ENCODE assay signal across 2 cellular contexts in the genomic region with DNA sequence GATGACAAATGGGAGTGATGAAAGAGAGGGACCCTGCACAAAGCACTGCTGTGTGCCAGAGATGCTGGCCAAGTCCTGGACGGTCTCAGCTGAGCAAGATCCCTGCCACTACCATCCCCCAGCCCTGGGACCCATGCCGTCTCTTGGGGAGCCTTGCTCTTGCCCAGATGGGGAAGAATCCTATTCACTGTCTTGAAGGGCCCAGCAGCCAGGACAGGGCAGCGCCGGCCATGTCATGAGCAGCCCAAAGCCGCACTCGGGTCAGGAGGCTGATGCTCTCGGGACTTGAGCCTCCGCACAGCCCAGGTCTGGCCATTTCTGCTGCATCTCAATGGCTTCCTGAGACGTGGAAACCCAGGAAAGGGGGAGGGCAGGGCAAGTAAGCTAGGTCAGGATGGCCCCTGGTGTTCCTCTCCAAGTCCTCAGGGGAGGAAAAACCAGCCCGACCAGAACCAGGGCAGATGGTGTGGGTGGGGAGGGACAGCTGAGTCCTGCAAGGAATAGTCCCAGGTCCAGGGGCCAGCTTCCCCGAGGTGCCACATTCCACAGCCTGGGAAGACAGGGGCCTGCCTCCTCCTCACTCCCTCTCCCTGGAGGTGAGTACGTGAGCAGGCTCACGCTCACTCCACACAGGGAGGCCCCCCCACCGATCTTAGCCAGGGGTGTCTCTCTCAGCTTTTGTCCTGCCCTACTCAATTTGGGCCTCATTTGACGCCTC.
TF ChIP-seq lines count a peak whose summit lies in the region.

No MANE protein-coding gene starts in this region.

TF ChIP-seq in K562, 482 proteins besides CTCF, POLR2A, EP300 and RAD21:
- TF ChIP-seq, protein P1, sequence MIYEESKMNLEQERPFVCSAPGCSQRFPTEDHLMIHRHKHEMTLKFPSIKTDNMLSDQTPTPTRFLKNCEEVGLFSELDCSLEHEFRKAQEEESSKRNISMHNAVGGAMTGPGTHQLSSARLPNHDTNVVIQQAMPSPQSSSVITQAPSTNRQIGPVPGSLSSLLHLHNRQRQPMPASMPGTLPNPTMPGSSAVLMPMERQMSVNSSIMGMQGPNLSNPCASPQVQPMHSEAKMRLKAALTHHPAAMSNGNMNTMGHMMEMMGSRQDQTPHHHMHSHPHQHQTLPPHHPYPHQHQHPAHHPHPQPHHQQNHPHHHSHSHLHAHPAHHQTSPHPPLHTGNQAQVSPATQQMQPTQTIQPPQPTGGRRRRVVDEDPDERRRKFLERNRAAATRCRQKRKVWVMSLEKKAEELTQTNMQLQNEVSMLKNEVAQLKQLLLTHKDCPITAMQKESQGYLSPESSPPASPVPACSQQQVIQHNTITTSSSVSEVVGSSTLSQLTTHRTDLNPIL (CRISPR knock-in tag; IDR thresholded peaks at IDR 0.05): no peak
- TF ChIP-seq GATA2 (CRISPR knock-in tag; IDR thresholded peaks at IDR 0.05) (no peak), POLR3A (IDR thresholded peaks at IDR 0.05; ENCODE audit: borderline replicate concordance, extremely low read depth, insufficient read depth, insufficient read length) (no peak), HDAC6 (IDR thresholded peaks at IDR 0.05; ENCODE audit: low read depth, low read length) (no peak), ETS2 (tag; IDR thresholded peaks at IDR 0.05; ENCODE audit: borderline replicate concordance, poor library complexity, severe bottlenecking) (no peak), ZNF232 (CRISPR knock-in tag; IDR thresholded peaks at IDR 0.05) (no peak), MTF1 (CRISPR knock-in tag; IDR thresholded peaks at IDR 0.05; ENCODE audit: borderline replicate concordance) (no peak)

TF ChIP-seq in SK-N-SH, 30 proteins besides CTCF, POLR2A, EP300 and RAD21:
- TF ChIP-seq, protein P2, sequence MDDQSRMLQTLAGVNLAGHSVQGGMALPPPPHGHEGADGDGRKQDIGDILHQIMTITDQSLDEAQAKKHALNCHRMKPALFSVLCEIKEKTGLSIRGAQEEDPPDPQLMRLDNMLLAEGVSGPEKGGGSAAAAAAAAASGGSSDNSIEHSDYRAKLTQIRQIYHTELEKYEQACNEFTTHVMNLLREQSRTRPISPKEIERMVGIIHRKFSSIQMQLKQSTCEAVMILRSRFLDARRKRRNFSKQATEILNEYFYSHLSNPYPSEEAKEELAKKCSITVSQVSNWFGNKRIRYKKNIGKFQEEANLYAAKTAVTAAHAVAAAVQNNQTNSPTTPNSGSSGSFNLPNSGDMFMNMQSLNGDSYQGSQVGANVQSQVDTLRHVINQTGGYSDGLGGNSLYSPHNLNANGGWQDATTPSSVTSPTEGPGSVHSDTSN (IDR thresholded peaks at IDR 0.05): no peak
- TF ChIP-seq, protein P3, sequence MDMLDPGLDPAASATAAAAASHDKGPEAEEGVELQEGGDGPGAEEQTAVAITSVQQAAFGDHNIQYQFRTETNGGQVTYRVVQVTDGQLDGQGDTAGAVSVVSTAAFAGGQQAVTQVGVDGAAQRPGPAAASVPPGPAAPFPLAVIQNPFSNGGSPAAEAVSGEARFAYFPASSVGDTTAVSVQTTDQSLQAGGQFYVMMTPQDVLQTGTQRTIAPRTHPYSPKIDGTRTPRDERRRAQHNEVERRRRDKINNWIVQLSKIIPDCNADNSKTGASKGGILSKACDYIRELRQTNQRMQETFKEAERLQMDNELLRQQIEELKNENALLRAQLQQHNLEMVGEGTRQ (IDR thresholded peaks at IDR 0.05; ENCODE audit: borderline replicate concordance, low read depth, low read length): no peak
- TF ChIP-seq SIN3A (IDR thresholded peaks at IDR 0.05; ENCODE audit: borderline replicate concordance, low read depth, low read length): no peak
- TF ChIP-seq TCF12 (IDR thresholded peaks at IDR 0.05): no peak
- TF ChIP-seq FOXM1 (IDR thresholded peaks at IDR 0.05; ENCODE audit: low read depth): no peak
- no peak for TF ChIP-seq EZH2phosphoT487 (IDR thresholded peaks at IDR 0.05; ENCODE audit: borderline replicate concordance, low read depth)
- TF ChIP-seq, protein P4, sequence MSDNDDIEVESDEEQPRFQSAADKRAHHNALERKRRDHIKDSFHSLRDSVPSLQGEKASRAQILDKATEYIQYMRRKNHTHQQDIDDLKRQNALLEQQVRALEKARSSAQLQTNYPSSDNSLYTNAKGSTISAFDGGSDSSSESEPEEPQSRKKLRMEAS (IDR thresholded peaks at IDR 0.05; ENCODE audit: low read depth): no peak
- TF ChIP-seq, protein P5, sequence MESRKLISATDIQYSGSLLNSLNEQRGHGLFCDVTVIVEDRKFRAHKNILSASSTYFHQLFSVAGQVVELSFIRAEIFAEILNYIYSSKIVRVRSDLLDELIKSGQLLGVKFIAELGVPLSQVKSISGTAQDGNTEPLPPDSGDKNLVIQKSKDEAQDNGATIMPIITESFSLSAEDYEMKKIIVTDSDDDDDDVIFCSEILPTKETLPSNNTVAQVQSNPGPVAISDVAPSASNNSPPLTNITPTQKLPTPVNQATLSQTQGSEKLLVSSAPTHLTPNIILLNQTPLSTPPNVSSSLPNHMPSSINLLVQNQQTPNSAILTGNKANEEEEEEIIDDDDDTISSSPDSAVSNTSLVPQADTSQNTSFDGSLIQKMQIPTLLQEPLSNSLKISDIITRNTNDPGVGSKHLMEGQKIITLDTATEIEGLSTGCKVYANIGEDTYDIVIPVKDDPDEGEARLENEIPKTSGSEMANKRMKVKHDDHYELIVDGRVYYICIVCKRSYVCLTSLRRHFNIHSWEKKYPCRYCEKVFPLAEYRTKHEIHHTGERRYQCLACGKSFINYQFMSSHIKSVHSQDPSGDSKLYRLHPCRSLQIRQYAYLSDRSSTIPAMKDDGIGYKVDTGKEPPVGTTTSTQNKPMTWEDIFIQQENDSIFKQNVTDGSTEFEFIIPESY (IDR thresholded peaks at IDR 0.05; ENCODE audit: borderline replicate concordance, low read depth): no peak
- no peak for TF ChIP-seq TAF1 (IDR thresholded peaks at IDR 0.05; ENCODE audit: borderline replicate concordance, low read depth, low read length)
- TF ChIP-seq CHD2 (IDR thresholded peaks at IDR 0.05; ENCODE audit: low read length, partially characterized antibody): no peak
- TF ChIP-seq SMC3 (IDR thresholded peaks at IDR 0.05; ENCODE audit: low read depth, low read length): no peak
- TF ChIP-seq NFIC (IDR thresholded peaks at IDR 0.05; ENCODE audit: borderline replicate concordance): no peak
- TF ChIP-seq GATA2 (CRISPR knock-in tag; IDR thresholded peaks at IDR 0.05): no peak
- no peak for TF ChIP-seq RFX5 (IDR thresholded peaks at IDR 0.05; ENCODE audit: low read length)
